In genomic region chr17:43918026-43918389, GRCh38 we compare ENCODE assay signal across 14 cellular contexts. TPM values are rescaled to one million over a fixed set of nuclear protein-coding genes. Genes with fewer than 3 reads are reported as not detected.
DNase-seq lines count a peak whose midpoint lies in the region; ATAC-seq, FAIRE-seq and TF ChIP-seq lines count a peak whose summit lies in the region.
"Had no signal": no experiment of that assay in that cellular context is flagged by ENCODE, and none has a peak within 500 bp of the region (broad histone marks: within the 10 kb centered on the region; RNA-seq: fewer than 3 reads in every experiment).

No MANE protein-coding gene starts in this region.

- H3K27me3 Mint-ChIP-seq in activated T-cell treated with anti-CD3 and anti-CD28 coated beads, Interleukin-2, amount 50 U/mL, for 4 hours (ENCODE audit: low read depth) = no peaks in the 10 kb centered on the region
- H3K27me3 Mint-ChIP-seq in stimulated activated memory B cell treated with anti-CD40 and anti-IgM and Interleukin-4, amounts not matched to agents 10 μg/mL and 1 μg/mL and 100 μg/mL, for 72 hours = peaks cover 8% of the 10 kb centered on the region

- peak overlapping the region in 3 of 4 donors; percentile 35 to 46 (median 43) for H3K4me3 ChIP-seq in Peyer's patch
- H3K4me3 ChIP-seq in effector memory CD4-positive, alpha-beta T cell (ENCODE audit: insufficient read depth, low read depth, low read length, poor library complexity, severe bottlenecking) = peak overlapping the region; percentile 54
- H3K4me3 ChIP-seq: uterus had no signal

- no peak for DNase-seq in activated T-cell treated with anti-CD3 and anti-CD28 coated beads, Interleukin-2, amount 50 U/mL, for 4 hours
- DNase-seq in activated T-cell treated with anti-CD3 and anti-CD28 coated beads for 4 hours = no peak
- no peak for DNase-seq in Peyer's patch
- DNase-seq in effector memory CD4-positive, alpha-beta T cell = no peak
- DNase-seq in GM19239 (ENCODE audit: insufficient read length, low spot score) = no peak
- no peak for DNase-seq in left lobe of liver (ENCODE audit: low spot score)
- DNase-seq: NCI-H2081 treated with DMSO at 0.1 percent for 48 hours, pancreas had no signal

- TF ChIP-seq CTCF in Peyer's patch (IDR thresholded peaks at IDR 0.05) = no peak

- no peak overlapping the region for H3K27ac ChIP-seq in Peyer's patch
- H3K27ac ChIP-seq in effector memory CD4-positive, alpha-beta T cell (ENCODE audit: insufficient read depth, low read length, poor library complexity, severe bottlenecking) = no peak overlapping the region
- H3K27ac ChIP-seq: pancreas, uterus, VCaP had no signal

- no peaks in the 10 kb centered on the region for H3K36me3 ChIP-seq in Peyer's patch
- no peaks in the 10 kb centered on the region for H3K36me3 ChIP-seq in effector memory CD4-positive, alpha-beta T cell (ENCODE audit: control insufficient read depth, insufficient read depth, low read length)
- H3K36me3 ChIP-seq: pancreas, uterus had no signal

- no peak for ATAC-seq in activated T-cell treated with anti-CD3 and anti-CD28 coated beads, Interleukin-2, amount 50 U/mL, for 4 hours
- ATAC-seq in stimulated activated memory B cell treated with anti-CD40 and anti-IgM and Interleukin-4, amounts not matched to agents 10 μg/mL and 1 μg/mL and 100 μg/mL, for 72 hours = no peak
- ATAC-seq in GM21528 (IDR thresholded peaks at IDR 0.05; ENCODE audit: low FRiP score, unreplicated experiment) = no peak
- no peak for ATAC-seq in left lobe of liver

- H3K4me1 ChIP-seq in Peyer's patch = no peaks in the 10 kb centered on the region
- H3K4me1 ChIP-seq in effector memory CD4-positive, alpha-beta T cell (ENCODE audit: control insufficient read depth, insufficient read depth, low read length, poor library complexity, severe bottlenecking) = peaks cover 7% of the 10 kb centered on the region
- H3K4me1 ChIP-seq: pancreas, uterus had no signal

- H3K9me3 Mint-ChIP-seq in activated T-cell treated with anti-CD3 and anti-CD28 coated beads, Interleukin-2, amount 50 U/mL, for 4 hours = no peaks in the 10 kb centered on the region
- H3K9me3 Mint-ChIP-seq in stimulated activated memory B cell treated with anti-CD40 and anti-IgM and Interleukin-4, amounts not matched to agents 10 μg/mL and 1 μg/mL and 100 μg/mL, for 72 hours = no peaks in the 10 kb centered on the region

- H3K27ac Mint-ChIP-seq in stimulated activated memory B cell treated with anti-CD40 and anti-IgM and Interleukin-4, amounts not matched to agents 10 μg/mL and 1 μg/mL and 100 μg/mL, for 72 hours = peak overlapping the region; percentile 30

- H3K36me3 Mint-ChIP-seq in activated T-cell treated with anti-CD3 and anti-CD28 coated beads, Interleukin-2, amount 50 U/mL, for 4 hours (ENCODE audit: insufficient read depth) = no peaks in the 10 kb centered on the region
- no peaks in the 10 kb centered on the region for H3K36me3 Mint-ChIP-seq in stimulated activated memory B cell treated with anti-CD40 and anti-IgM and Interleukin-4, amounts not matched to agents 10 μg/mL and 1 μg/mL and 100 μg/mL, for 72 hours

- H3K9me3 ChIP-seq in Peyer's patch = no peaks in the 10 kb centered on the region
- no peaks in the 10 kb centered on the region for H3K9me3 ChIP-seq in effector memory CD4-positive, alpha-beta T cell (ENCODE audit: control insufficient read depth, low read length)
- H3K9me3 ChIP-seq: pancreas, uterus had no signal

- no peak for TF ChIP-seq POLR2A in Peyer's patch (IDR thresholded peaks at IDR 0.05)

- FAIRE-seq in GM19239 (lab: Jason Lieb, UNC) = no peak
- FAIRE-seq: GM12891, pancreas had no signal

- H3K27me3 ChIP-seq in Peyer's patch = no peaks in the 10 kb centered on the region
- H3K27me3 ChIP-seq in effector memory CD4-positive, alpha-beta T cell (replicated peaks; ENCODE audit: control insufficient read depth, insufficient read depth, low read length, poor library complexity, severe bottlenecking) = no peaks in the 10 kb centered on the region
- H3K27me3 ChIP-seq: pancreas, uterus had no signal

- H3K4me3 Mint-ChIP-seq in activated T-cell treated with anti-CD3 and anti-CD28 coated beads, Interleukin-2, amount 50 U/mL, for 4 hours = peak overlapping the region; percentile 77
- peak overlapping the region; percentile 67 for H3K4me3 Mint-ChIP-seq in stimulated activated memory B cell treated with anti-CD40 and anti-IgM and Interleukin-4, amounts not matched to agents 10 μg/mL and 1 μg/mL and 100 μg/mL, for 72 hours

- peaks cover 14% of the 10 kb centered on the region for H3K4me1 Mint-ChIP-seq in activated T-cell treated with anti-CD3 and anti-CD28 coated beads, Interleukin-2, amount 50 U/mL, for 4 hours (ENCODE audit: low read depth)
- peaks cover 12% of the 10 kb centered on the region for H3K4me1 Mint-ChIP-seq in stimulated activated memory B cell treated with anti-CD40 and anti-IgM and Interleukin-4, amounts not matched to agents 10 μg/mL and 1 μg/mL and 100 μg/mL, for 72 hours

RNA-seq across cellular contexts. Expression of gene MPP2, which starts 10.7 kb away (rescaled TPM):
- under 1 TPM; 0.21 to 0.91 (median 0.54) TPM for total RNA-seq in activated T-cell treated with anti-CD3 and anti-CD28 coated beads, Interleukin-2, amount 50 U/mL, for 4 hours
- total RNA-seq in Peyer's patch (1 to 10 TPM in 2 of 4 donors, under 1 TPM in 1, not detected in 1; 0.53 to 1.3 (median 1.2) TPM), left lobe of liver (0.10 TPM)

RNA-seq across cellular contexts. Expression of gene PPY, which starts 24.3 kb away (rescaled TPM):
- not detected for total RNA-seq in activated T-cell treated with anti-CD3 and anti-CD28 coated beads, Interleukin-2, amount 50 U/mL, for 4 hours
- total RNA-seq in Peyer's patch = not detected
- not detected for total RNA-seq in left lobe of liver
- total RNA-seq: lung microvascular endothelial cell, uterus had no signal

RNA-seq across cellular contexts. Expression of gene PYY, which starts 35.7 kb away (rescaled TPM):
- not detected for total RNA-seq in activated T-cell treated with anti-CD3 and anti-CD28 coated beads, Interleukin-2, amount 50 U/mL, for 4 hours
- total RNA-seq in Peyer's patch (10 to 100 TPM in 2 of 4 donors, 1 to 10 TPM in 1, not detected in 1; 7.5 to 58.0 (median 27.5) TPM), left lobe of liver (not detected)
- total RNA-seq: lung microvascular endothelial cell, uterus had no signal
